ENCODE assay signal across 9 cellular contexts in genomic region chr11:86070435-86071056, GRCh38. TPM values are rescaled to one million over a fixed set of nuclear protein-coding genes. Genes with fewer than 3 reads are reported as not detected.
DNase-seq lines count a peak whose midpoint lies in the region; ATAC-seq and TF ChIP-seq lines count a peak whose summit lies in the region.
"Had no signal": no experiment of that assay in that cellular context is flagged by ENCODE, and none has a peak within 500 bp of the region (broad histone marks: within the 10 kb centered on the region; RNA-seq: fewer than 3 reads in every experiment).

No MANE protein-coding gene starts in this region.

- CTCF ChIA-PET in mammary epithelial cell (lab: Charles Lee; ENCODE audit: low non-redundant PET): no interaction called here

- no peaks in the 10 kb centered on the region for H4K20me1 ChIP-seq in mammary epithelial cell (ENCODE audit: insufficient read depth, low read length)

- H3K27ac ChIP-seq in cardiac muscle cell (peak overlapping the region; percentile 100), mammary epithelial cell (ENCODE audit: insufficient read depth, low read depth, low read length) (peak overlapping the region; percentile 100), uterus (peak overlapping the region; percentile 96 to 98)

- WGBS in mammary epithelial cell (ENCODE audit: low coverage, missing lambda C conversion rate): 9% methylated on average over 1 of the region's 2 CpGs

- H2AFZ ChIP-seq in mammary epithelial cell (ENCODE audit: low read depth, low read length): peak overlapping the region; percentile 87

- peaks cover 34% of the 10 kb centered on the region for H3K79me2 ChIP-seq in mammary epithelial cell (ENCODE audit: insufficient read depth, low read length)

- ATAC-seq in Right ventricle myocardium superior (ENCODE audit: poor library complexity): no peak
- ATAC-seq: CD8-positive, alpha-beta T cell had no signal

- BruUV-seq in mammary epithelial cell (replicated peaks; lab: Mats Ljungman, UMichigan): no TSS peak

- dilution Hi-C loops in mammary epithelial cell (cut with HindIII; ENCODE audit: low sequenced_read_pairs): no loop called here

- no peak for TF ChIP-seq POLR2A in uterus (IDR thresholded peaks at IDR 0.05)

- no peaks in the 10 kb centered on the region for H3K27me3 ChIP-seq in cardiac muscle cell
- no peaks in the 10 kb centered on the region for H3K27me3 ChIP-seq in mammary epithelial cell (ENCODE audit: insufficient read depth, low read length)
- no peaks in the 10 kb centered on the region for H3K27me3 ChIP-seq in uterus

- TF ChIP-seq CTCF in cardiac muscle cell (IDR thresholded peaks at IDR 0.05; ENCODE audit: low read depth, low read length): no peak
- no peak for TF ChIP-seq CTCF in mammary epithelial cell (conservative IDR thresholded peaks at IDR 0.05 in 1 of 2, IDR thresholded peaks at IDR 0.05 in 1 of 2; ENCODE audit: extremely low read depth in 1 of 2, insufficient read depth in 1 of 2, low read depth in 1 of 2, low read length in 2 of 2)
- no peak for TF ChIP-seq CTCF in uterus (IDR thresholded peaks at IDR 0.05)

- H3K9me3 ChIP-seq in cardiac muscle cell (ENCODE audit: low read depth) (no peaks in the 10 kb centered on the region), mammary epithelial cell (replicated peaks; ENCODE audit: insufficient read depth, low read length) (no peaks in the 10 kb centered on the region), uterus (no peaks in the 10 kb centered on the region)

- in situ Hi-C loops in mammary epithelial cell (cut with MboI; ENCODE audit: low sequenced_read_pairs in 2 of 2): no loop called here

- H3K4me2 ChIP-seq in mammary epithelial cell (ENCODE audit: insufficient read depth, low read depth, low read length): peak overlapping the region; percentile 85

- H3K36me3 ChIP-seq in cardiac muscle cell: no peaks in the 10 kb centered on the region
- no peaks in the 10 kb centered on the region for H3K36me3 ChIP-seq in mammary epithelial cell (ENCODE audit: insufficient read depth, low read length)
- H3K36me3 ChIP-seq in uterus: no peaks in the 10 kb centered on the region

- H3K4me1 ChIP-seq in cardiac muscle cell (ENCODE audit: low read depth) (peaks cover 20% of the 10 kb centered on the region), mammary epithelial cell (ENCODE audit: insufficient read depth, low read length) (peaks cover 11% of the 10 kb centered on the region), uterus (no peaks in the 10 kb centered on the region)

- intact Hi-C loops in Right ventricle myocardium superior (cut with DNase I) (no loop called here), mammary epithelial cell (cut with micrococcal nuclease) (no loop called here), uterus (cut with DNase I; ENCODE audit: low total_unique reads) (no loop called here)

- H3K9ac ChIP-seq in mammary epithelial cell (ENCODE audit: insufficient read depth, low read length): no peak overlapping the region

- H3K4me3 ChIP-seq in cardiac muscle cell (no peak overlapping the region), mammary epithelial cell (replicated peaks in 1 of 3; ENCODE audit: insufficient read depth in 1 of 3, low read depth in 2 of 3, low read length in 3 of 3) (no peak overlapping the region), uterus (no peak overlapping the region)

- no peak for DNase-seq in cardiac muscle cell (ENCODE audit: low read depth in 1 of 2, low spot score in 1 of 2)
- no peak for DNase-seq in Right ventricle myocardium superior
- DNase-seq in mammary epithelial cell: no peak
- DNase-seq in myocyte (ENCODE audit: low read depth): peak; percentile 47
- no peak for DNase-seq in uterus
- DNase-seq in NCI-H1092 treated with DMSO at 0.1 percent for 48 hours (lab: John Stamatoyannopoulos, UW): no peak
- DNase-seq in DMS 273 (lab: John Stamatoyannopoulos, UW; ENCODE audit: unreplicated experiment): no peak
- no peak for DNase-seq in cortex of kidney (lab: John Stamatoyannopoulos, UW)
- DNase-seq: CD8-positive, alpha-beta T cell had no signal

RNA-seq across cellular contexts. Expression of gene PICALM, which starts 1.7 kb away (rescaled TPM):
- total RNA-seq in cardiac muscle cell (110 TPM in 2 replicates), Right ventricle myocardium superior (119 TPM), mammary epithelial cell (100 to 1,000 TPM; 179 to 329 TPM), myocyte (179 and 182 TPM in 2 replicates), uterus (100 to 1,000 TPM; 198 to 402 (median 298) TPM)
- polyA plus RNA-seq in cardiac muscle cell (49.9 and 50.4 TPM in 2 replicates), mammary epithelial cell (146 TPM)
- polyA minus RNA-seq in mammary epithelial cell: 265 TPM
- 120 TPM for polyA plus RNA-seq in myocyte (2012)
